In the genomic region with DNA sequence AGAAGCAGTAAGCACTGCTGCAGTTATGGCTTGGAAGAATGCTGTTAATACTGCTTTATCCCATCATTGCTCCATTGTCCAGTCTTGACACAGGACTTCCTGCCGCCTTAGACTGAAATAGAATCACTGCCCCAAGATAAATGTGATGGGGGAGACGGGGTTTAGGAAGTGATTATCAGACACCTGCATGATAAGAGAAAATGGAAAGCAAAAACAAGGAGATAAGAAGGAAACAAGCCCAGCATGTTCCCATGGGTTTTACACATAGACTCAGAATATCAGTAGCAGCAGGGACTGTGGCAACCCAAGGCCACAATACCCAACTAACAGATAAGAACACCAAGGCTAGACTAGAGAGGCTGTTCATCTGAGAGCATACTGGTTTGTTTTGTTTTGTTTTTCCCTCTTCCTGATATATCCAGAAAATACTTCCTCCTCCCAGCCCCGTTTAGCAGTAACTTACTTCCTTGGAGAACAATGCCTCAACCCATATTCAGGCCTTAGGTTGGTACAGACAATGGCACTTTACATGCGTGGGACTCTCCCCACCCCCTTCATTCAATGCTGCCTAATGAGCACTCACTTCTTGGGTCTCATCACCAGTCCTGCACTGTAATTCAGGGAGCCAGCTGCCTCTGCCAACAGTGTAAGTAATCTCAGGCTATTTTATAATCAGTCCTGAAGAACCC, we compare ENCODE assay signal across 15 cellular contexts.
"Had no signal": no experiment of that assay in that cellular context is flagged by ENCODE, and none has a peak within 500 bp of the region (broad histone marks: within the 10 kb centered on the region; RNA-seq: fewer than 3 reads in every experiment).

No MANE protein-coding gene starts in this region.

- H3K27ac Mint-ChIP-seq: activated naive CD4-positive, alpha-beta T cell treated with anti-CD3 and anti-CD28 coated beads for 36 hours; brain; naive B cell; T-cell had no signal

- H3K4me3 Mint-ChIP-seq: activated naive CD4-positive, alpha-beta T cell treated with anti-CD3 and anti-CD28 coated beads for 36 hours; activated T-cell treated with anti-CD3 and anti-CD28 coated beads, Interleukin-2, amount 50 U/mL, for 4 hours; brain; naive B cell; T-cell had no signal

- H3K4me1 Mint-ChIP-seq: naive B cell, T-cell had no signal

- H3K36me3 ChIP-seq: pancreas had no signal

- H3K27ac ChIP-seq: coronary artery, pancreas, SK-N-MC had no signal

- ATAC-seq: activated T-cell treated with anti-CD3 and anti-CD28 coated beads, Interleukin-2, amount 50 U/mL, for 4 hours; pancreas; T-cell had no signal

- H3K9me3 ChIP-seq: pancreas had no signal

- H3K27me3 Mint-ChIP-seq: brain had no signal

- H3K4me1 ChIP-seq: pancreas had no signal

- H3K36me3 Mint-ChIP-seq: T-cell had no signal

- DNase-seq: activated CD4-positive, alpha-beta T cell treated with anti-CD3 and anti-CD28 coated beads, Interleukin-2, amount 50 U/mL, for 1 hour; activated CD8-positive, alpha-beta memory T cell treated with anti-CD3 and anti-CD28 coated beads, Interleukin-2, amount 50 U/mL, for 4 hours; activated naive CD4-positive, alpha-beta T cell treated with anti-CD3 and anti-CD28 coated beads for 36 hours; activated T-cell treated with anti-CD3 and anti-CD28 coated beads, Interleukin-2, amount 50 U/mL, for 4 hours; anterior cingulate cortex; central memory CD4-positive, alpha-beta T cell; effector CD4-positive, alpha-beta T cell; naive B cell; pancreas; stimulated activated naive CD4-positive, alpha-beta T cell; T-cell had no signal

- H3K4me3 ChIP-seq: coronary artery, lung, pancreas, SK-N-MC had no signal
